In genomic region chr17:5583426-5584382, GRCh38 we compare ENCODE assay signal across 8 cellular contexts. TPM values are rescaled to one million over a fixed set of nuclear protein-coding genes. Genes with fewer than 3 reads are reported as not detected.
DNase-seq lines count a peak whose midpoint lies in the region; ATAC-seq, FAIRE-seq and TF ChIP-seq lines count a peak whose summit lies in the region.
"Had no signal": no experiment of that assay in that cellular context is flagged by ENCODE, and none has a peak within 500 bp of the region (broad histone marks: within the 10 kb centered on the region; RNA-seq: fewer than 3 reads in every experiment).

No MANE protein-coding gene starts in this region.

- H3K27ac ChIP-seq in endothelial cell of umbilical vein (ENCODE audit: insufficient read depth, low read depth, low read length): peak overlapping the region; percentile 91
- H3K27ac ChIP-seq in rectal smooth muscle tissue (ENCODE audit: low read depth, low read length): peak overlapping the region; percentile 82
- H3K27ac ChIP-seq: VCaP had no signal

- H3K9me1 ChIP-seq in endothelial cell of umbilical vein (replicated peaks; ENCODE audit: control insufficient read depth, extremely low read depth, insufficient read depth, low read length): no peaks in the 10 kb centered on the region

- TF ChIP-seq CTCF in Loucy (conservative IDR thresholded peaks at IDR 0.05; ENCODE audit: low read length): no peak
- peak in 1 of 2 donors; percentile 11 for TF ChIP-seq CTCF in endothelial cell of umbilical vein (IDR thresholded peaks at IDR 0.05; ENCODE audit: extremely low read depth in 1 of 2, insufficient read depth in 1 of 2, low read depth in 1 of 2, low read length in 2 of 2)
- TF ChIP-seq CTCF in D721Med (IDR thresholded peaks at IDR 0.05; ENCODE audit: insufficient read depth, missing control alignments): no peak

- no peaks in the 10 kb centered on the region for H3K9me3 ChIP-seq in Loucy (ENCODE audit: insufficient read depth, low read depth, low read length)
- no peaks in the 10 kb centered on the region for H3K9me3 ChIP-seq in endothelial cell of umbilical vein (replicated peaks; ENCODE audit: control insufficient read depth, insufficient read depth, low read length)

- no peaks in the 10 kb centered on the region for H3K9me2 ChIP-seq in Loucy (replicated peaks; ENCODE audit: low read depth, low read length)

- no peaks in the 10 kb centered on the region for H4K20me1 ChIP-seq in Loucy (ENCODE audit: insufficient read depth, low read length, poor library complexity, severe bottlenecking)
- no peaks in the 10 kb centered on the region for H4K20me1 ChIP-seq in endothelial cell of umbilical vein (replicated peaks; ENCODE audit: control insufficient read depth, extremely low read depth, insufficient read depth, low read length)

- TF ChIP-seq POLR2A in endothelial cell of umbilical vein (IDR thresholded peaks at IDR 0.05; ENCODE audit: low read depth, low read length): no peak

- H3K27me3 ChIP-seq in Loucy (ENCODE audit: insufficient read depth, low read length, poor library complexity, severe bottlenecking) (no peaks in the 10 kb centered on the region), endothelial cell of umbilical vein (ENCODE audit: control insufficient read depth in 2 of 2, insufficient read depth in 2 of 2, low read length in 2 of 2) (no peaks in the 10 kb centered on the region), rectal smooth muscle tissue (ENCODE audit: control insufficient read depth, insufficient read depth, low read length) (no peaks in the 10 kb centered on the region)

- no peak for FAIRE-seq in endothelial cell of umbilical vein (lab: Jason Lieb, UNC)
- FAIRE-seq in D721Med (lab: Jason Lieb, UNC): no peak

- TSS peak; percentile 64 for BruUV-seq in endothelial cell of umbilical vein (replicated peaks; lab: Mats Ljungman, UMichigan)

- peak overlapping the region; percentile 74 for H3K9ac ChIP-seq in Loucy (ENCODE audit: low read depth, low read length, poor library complexity, severe bottlenecking)
- H3K9ac ChIP-seq in endothelial cell of umbilical vein (replicated peaks; ENCODE audit: extremely low read depth, insufficient read depth, low read length): peak overlapping the region; percentile 91
- peak overlapping the region; percentile 21 for H3K9ac ChIP-seq in rectal smooth muscle tissue (ENCODE audit: low read length)

- CTCF ChIA-PET in endothelial cell of umbilical vein (lab: Charles Lee): interaction anchor here (0.6 to 2.5 kb wide), 12 partner anchors 10 to 852 kb away, joined by 3 to 10 read pairs (median 4); partner anchors contain the start of gene C1QBP

- DNase-seq in endothelial cell of umbilical vein (ENCODE audit: low read depth, low spot score): peak; percentile 67
- DNase-seq in NCI-H524 treated with DMSO at 0.1 percent for 48 hours (lab: John Stamatoyannopoulos, UW): no peak
- DNase-seq in D721Med (ENCODE audit: insufficient read length, low spot score): no peak
- no peak for DNase-seq in activated CD8-positive, alpha-beta memory T cell treated with anti-CD3 and anti-CD28 coated beads for 24 hours

- intact Hi-C loops in endothelial cell of umbilical vein (cut with micrococcal nuclease): loop anchor here (1.0 to 10.0 kb wide), 4 partner anchors 57 to 1061 kb away; partner anchors contain the start of genes DERL2, KIAA0753, MIS12 and TXNDC17

- peak; percentile 9 for ATAC-seq in GM21381 (IDR thresholded peaks at IDR 0.05; ENCODE audit: unreplicated experiment)

- H3K4me2 ChIP-seq in Loucy (ENCODE audit: low read depth, low read length, poor library complexity, severe bottlenecking) (peak overlapping the region; percentile 85), endothelial cell of umbilical vein (ENCODE audit: insufficient read depth, low read length) (peak overlapping the region; percentile 81)

- H2AFZ ChIP-seq in Loucy (ENCODE audit: low read length) (0 out of 2 replicates have a peak overlapping the region, but pooled peaks have one; percentile 31), endothelial cell of umbilical vein (ENCODE audit: low read depth, low read length) (peak overlapping the region; percentile 48)

- no peaks in the 10 kb centered on the region for H3K79me2 ChIP-seq in Loucy (ENCODE audit: insufficient read depth, low read length)
- peaks cover 31% of the 10 kb centered on the region for H3K79me2 ChIP-seq in endothelial cell of umbilical vein (ENCODE audit: control insufficient read depth, insufficient read depth, low read length)

- dilution Hi-C loops in endothelial cell of umbilical vein (cut with MboI; ENCODE audit: extremely low pct_ligation_motif_present, low sequenced_read_pairs): no loop called here

- no peaks in the 10 kb centered on the region for H3K36me3 ChIP-seq in Loucy (ENCODE audit: insufficient read depth, low read length)
- peaks cover 0 to 8% of the 10 kb centered on the region in 2 experiments for H3K36me3 ChIP-seq in endothelial cell of umbilical vein (ENCODE audit: control insufficient read depth in 2 of 2, extremely low read depth in 1 of 2, insufficient read depth in 2 of 2, low read length in 2 of 2)
- H3K36me3 ChIP-seq in rectal smooth muscle tissue (ENCODE audit: control insufficient read depth, insufficient read depth, low read length): peaks cover 4% of the 10 kb centered on the region

- H3K4me3 ChIP-seq in Loucy (ENCODE audit: low read length, poor library complexity, severe bottlenecking) (peak overlapping the region; percentile 71), endothelial cell of umbilical vein (replicated peaks in 1 of 3; ENCODE audit: insufficient read depth in 1 of 3, low read depth in 1 of 3, low read length in 3 of 3) (peak overlapping the region; percentile 55 to 83 (median 57)), rectal smooth muscle tissue (ENCODE audit: low read length) (peak overlapping the region; percentile 70)

- POLR2A ChIA-PET in endothelial cell of umbilical vein (lab: Charles Lee): interaction anchor here (0.6 to 1.5 kb wide), 3 partner anchors 11 to 98 kb away, joined by 3 read pairs; partner anchors contain the start of gene DERL2

- H3K4me1 ChIP-seq in Loucy (ENCODE audit: insufficient read depth, low read length, poor library complexity, severe bottlenecking): peaks cover 43% of the 10 kb centered on the region
- H3K4me1 ChIP-seq in endothelial cell of umbilical vein (ENCODE audit: control insufficient read depth, extremely low read depth, insufficient read depth, low read length): peaks cover 26% of the 10 kb centered on the region
- no peaks in the 10 kb centered on the region for H3K4me1 ChIP-seq in rectal smooth muscle tissue (ENCODE audit: control insufficient read depth, insufficient read depth, low read length)

- 0 out of 2 replicates have a peak, but pooled peaks cover 5% of the 10 kb centered on the region for H3F3A ChIP-seq in Loucy (ENCODE audit: low read depth)

TF ChIP-seq in endothelial cell of umbilical vein, 7 proteins besides CTCF, POLR2A, EP300 and RAD21:
- TF ChIP-seq FOS (IDR thresholded peaks at IDR 0.05; ENCODE audit: borderline replicate concordance, insufficient read depth, low read length) (no peak), POLR2AphosphoS5 (IDR thresholded peaks at IDR 0.05; ENCODE audit: insufficient read depth, low read depth, low read length) (no peak), GATA2 (IDR thresholded peaks at IDR 0.05; ENCODE audit: insufficient read depth, insufficient read length, low read depth, low read length) (no peak), JUN (IDR thresholded peaks at IDR 0.05; ENCODE audit: borderline replicate concordance, insufficient read depth, insufficient read length, low read depth) (no peak), MYC (IDR thresholded peaks at IDR 0.05; ENCODE audit: low read depth, low read length) (no peak), EZH2 (IDR thresholded peaks at IDR 0.05; ENCODE audit: borderline replicate concordance, low read depth, low read length, severe bottlenecking) (no peak), MAX (IDR thresholded peaks at IDR 0.05; ENCODE audit: insufficient read depth, insufficient read length) (no peak)

RNA-seq across cellular contexts. Expression of gene NLRP1, which starts 0.6 kb away (rescaled TPM):
- total RNA-seq in endothelial cell of umbilical vein: 50.0 and 53.9 TPM in 2 replicates
- polyA plus RNA-seq in endothelial cell of umbilical vein: 43.8 and 48.6 TPM in 2 replicates
- 25.9 and 30.3 TPM in 2 replicates for polyA plus RNA-seq in endothelial cell of umbilical vein (2011; cell fraction: cytosol; rRNA removed)
- 216 and 219 TPM in 2 replicates for polyA plus RNA-seq in endothelial cell of umbilical vein (2011; cell fraction: nucleus; rRNA removed)
- 50.3 and 61.8 TPM in 2 replicates for polyA plus RNA-seq in endothelial cell of umbilical vein (2012)
- polyA minus RNA-seq in endothelial cell of umbilical vein: 73.6 and 74.8 TPM in 2 replicates
- polyA minus RNA-seq in endothelial cell of umbilical vein (2011; cell fraction: cytosol; rRNA and poly(A)+ RNA removed): not detected
- 52.5 and 61.5 TPM in 2 replicates for polyA minus RNA-seq in endothelial cell of umbilical vein (2011; cell fraction: nucleus; rRNA and poly(A)+ RNA removed)

Comparison
In these comparisons a context has a peak if more than half of its experiments do, and no peak if none do; other contexts are left out.
1. H3K9ac ChIP-seq: peak in every context shown above with its lines; median percentile 91 in endothelial cell of umbilical vein; 74 in Loucy; 21 in rectal smooth muscle tissue.